Comparison of ENCODE assay signal across 14 cellular contexts in genomic region chr9:132699926-132700325, GRCh38.
"Had no signal": no experiment of that assay in that cellular context is flagged by ENCODE, and none has a peak within 500 bp of the region (broad histone marks: within the 10 kb centered on the region; RNA-seq: fewer than 3 reads in every experiment).

No MANE protein-coding gene starts in this region.

- H3K27ac ChIP-seq: thyroid gland had no signal

- H3K27me3 ChIP-seq: thyroid gland had no signal

- H3K9me3 ChIP-seq: thyroid gland had no signal

- H3K4me1 ChIP-seq: thyroid gland had no signal

- ATAC-seq: activated CD8-positive, alpha-beta memory T cell treated with anti-CD3 and anti-CD28 coated beads, Interleukin-2, amount 10 ng/mL, durations not matched to agents 7 days and 5 days; mucosa of descending colon had no signal

- DNase-seq: activated B cell treated with CpG ODN at 0.5 μM for 24 hours; activated CD4-positive, alpha-beta memory T cell treated with anti-CD3 and anti-CD28 coated beads, Interleukin-2, amount 10 ng/mL, durations not matched to agents 7 days and 5 days; activated CD4-positive, alpha-beta T cell treated with anti-CD3 and anti-CD28 coated beads for 4 hours; activated CD8-positive, alpha-beta memory T cell treated with anti-CD3 and anti-CD28 coated beads, Interleukin-2, amount 10 ng/mL, durations not matched to agents 7 days and 5 days; amniotic stem cell; dermis blood vessel endothelial cell; effector memory CD4-positive, alpha-beta T cell; mucosa of descending colon; naive B cell; retina; stimulated activated CD4-positive, alpha-beta T cell treated with anti-CD3 and anti-CD28 coated beads, Interleukin-1b, Interleukin-23, amount 100 ng/mL, for 48 hours; stimulated activated CD8-positive, alpha-beta memory T cell treated with anti-CD3 and anti-CD28 coated beads, Interleukin-4, amount 100 ng/mL, for 48 hours; stimulated activated naive CD4-positive, alpha-beta T cell; thyroid gland had no signal

- H3K4me3 ChIP-seq: mucosa of descending colon, thyroid gland had no signal

- H3K36me3 ChIP-seq: thyroid gland had no signal
